Comparison of ENCODE assay signal across 10 cellular contexts in the genomic region with DNA sequence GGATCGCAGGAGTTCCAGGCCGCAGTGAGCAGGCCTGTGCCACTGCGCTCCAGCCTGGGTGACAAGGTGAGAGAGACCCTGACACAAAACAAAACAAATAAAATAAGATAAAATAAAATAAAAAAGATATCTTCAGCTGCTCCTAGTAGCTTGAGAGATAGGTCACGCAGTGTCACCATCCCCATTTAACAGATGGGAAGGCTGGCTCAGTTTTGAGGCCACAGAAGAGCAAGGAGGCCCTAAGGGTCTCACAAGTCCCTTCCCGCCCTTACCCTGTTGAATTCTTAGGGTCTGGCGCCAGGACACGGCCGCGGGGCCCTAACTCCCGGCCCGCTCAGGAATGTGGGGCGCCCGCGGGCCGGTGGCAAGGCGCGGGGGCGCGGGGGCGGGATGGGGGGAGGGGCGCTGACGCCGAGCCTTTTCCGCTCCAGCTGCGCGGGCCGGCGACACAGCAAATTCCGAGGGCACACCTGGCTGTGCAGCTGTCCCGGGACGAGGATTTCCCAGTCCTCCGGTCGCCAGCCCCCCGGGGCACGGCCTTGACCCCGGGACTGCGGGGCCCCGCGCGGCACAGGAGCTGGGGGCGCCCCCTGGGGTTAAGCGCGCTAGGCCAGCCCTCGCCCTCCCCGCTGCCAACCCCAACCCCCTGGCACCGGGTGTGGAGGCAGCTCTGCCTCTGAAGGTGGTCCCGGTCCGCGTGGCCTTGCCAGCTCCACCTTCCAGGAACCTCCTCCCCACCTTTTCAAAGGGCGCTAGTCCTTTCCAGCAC. TPM values are rescaled to one million over a fixed set of nuclear protein-coding genes. Genes with fewer than 3 reads are reported as not detected.
DNase-seq lines count a peak whose midpoint lies in the region; ATAC-seq and TF ChIP-seq lines count a peak whose summit lies in the region.
"Had no signal": no experiment of that assay in that cellular context is flagged by ENCODE, and none has a peak within 500 bp of the region (broad histone marks: within the 10 kb centered on the region; RNA-seq: fewer than 3 reads in every experiment).

No MANE protein-coding gene starts in this region.

- H2AFZ ChIP-seq in IMR-90 (replicated peaks; ENCODE audit: low read length, poor library complexity), result peak overlapping the region; percentile 65

- no peak overlapping the region for H2AK9ac ChIP-seq in IMR-90 (replicated peaks; ENCODE audit: low read depth, low read length, poor library complexity)

- DNase-seq in IMR-90 (no peak), amniotic stem cell (lab: John Stamatoyannopoulos, UW) (no peak), NCI-H526 (lab: John Stamatoyannopoulos, UW) (no peak), osteocyte (ENCODE audit: extremely low spot score, unreplicated experiment) (no peak), NCI-H146 (lab: John Stamatoyannopoulos, UW) (no peak)
- DNase-seq in activated naive CD4-positive, alpha-beta T cell treated with anti-CD3 and anti-CD28 coated beads, Interleukin-2, amount 50 U/mL, for 16 hours, result peak; percentile 30
- no peak for DNase-seq in stimulated activated effector memory CD8-positive, alpha-beta T cell treated with anti-CD3 and anti-CD28 coated beads, Interleukin-12 subunit alpha, Interleukin-12 subunit beta, amount 100 ng/mL, for 72 hours (ENCODE audit: low spot score in 2 of 2)
- DNase-seq: activated B cell treated with CpG ODN at 0.5 μM for 24 hours, glutamatergic neuron had no signal

- TF ChIP-seq RAD21 in IMR-90 (IDR thresholded peaks at IDR 0.05; ENCODE audit: low read length), result no peak

- H3K9me1 ChIP-seq in IMR-90 (ENCODE audit: insufficient read depth, low read length), result no peaks in the 10 kb centered on the region

- H3K4me3 ChIP-seq in IMR-90 (ENCODE audit: insufficient read depth, low read depth, low read length), result no peak overlapping the region
- peak overlapping the region; percentile 22 for H3K4me3 ChIP-seq in iPS-15b (ENCODE audit: low read depth, low read length)

- dilution Hi-C loops in IMR-90 (cut with HindIII; ENCODE audit: low sequenced_read_pairs, unreplicated experiment), result no loop called here

- no peak overlapping the region for H3K27ac ChIP-seq in IMR-90 (ENCODE audit: insufficient read depth, low read length)

- H3K27me3 Mint-ChIP-seq in osteocyte (ENCODE audit: unreplicated experiment), result peaks cover 17% of the 10 kb centered on the region

- H4K5ac ChIP-seq in IMR-90 (ENCODE audit: low read depth, low read length), result no peak overlapping the region

- H3K4ac ChIP-seq in IMR-90 (ENCODE audit: low read depth, low read length), result no peak overlapping the region

- no peak; the same call in 1 of the 2 replicates for ATAC-seq in IMR-90 (ENCODE audit: low read depth)
- ATAC-seq in stimulated activated effector memory CD8-positive, alpha-beta T cell treated with anti-CD3 and anti-CD28 coated beads, Interleukin-12 subunit alpha, Interleukin-12 subunit beta, amount 100 ng/mL, for 72 hours, result peak; percentile 60

- no TSS peak for BruUV-seq in IMR-90 (replicated peaks; lab: Mats Ljungman, UMichigan)

- no peak overlapping the region for H3K18ac ChIP-seq in IMR-90 (ENCODE audit: low read depth, low read length)

- H2BK20ac ChIP-seq in IMR-90 (ENCODE audit: low read depth, low read length), result no peak overlapping the region

- H3K56ac ChIP-seq in IMR-90 (ENCODE audit: extremely low read depth, insufficient read depth, low read length), result no peak overlapping the region

- no peak overlapping the region for H2BK120ac ChIP-seq in IMR-90 (ENCODE audit: low read depth, low read length)

- peaks cover 5% of the 10 kb centered on the region for H3K36me3 Mint-ChIP-seq in stimulated activated effector memory CD8-positive, alpha-beta T cell treated with anti-CD3 and anti-CD28 coated beads, Interleukin-12 subunit alpha, Interleukin-12 subunit beta, amount 100 ng/mL, for 72 hours
- H3K36me3 Mint-ChIP-seq in osteocyte (ENCODE audit: unreplicated experiment), result no peaks in the 10 kb centered on the region

- H3K27ac Mint-ChIP-seq in stimulated activated effector memory CD8-positive, alpha-beta T cell treated with anti-CD3 and anti-CD28 coated beads, Interleukin-12 subunit alpha, Interleukin-12 subunit beta, amount 100 ng/mL, for 72 hours, result no peak overlapping the region
- H3K27ac Mint-ChIP-seq in osteocyte (ENCODE audit: unreplicated experiment), result no peak overlapping the region
- H3K27ac Mint-ChIP-seq: activated B cell treated with CpG ODN at 0.5 μM for 24 hours had no signal

- in situ Hi-C loops in IMR-90 (cut with MboI; ENCODE audit: low sequenced_read_pairs), result no loop called here

- H3K27me3 ChIP-seq in IMR-90 (ENCODE audit: control insufficient read depth, insufficient read depth, low read length) (peaks cover 3% of the 10 kb centered on the region), iPS-15b (ENCODE audit: control insufficient read depth, insufficient read depth, low read length) (peaks cover 2% of the 10 kb centered on the region)

- H2AK5ac ChIP-seq in IMR-90 (ENCODE audit: low read depth, low read length), result no peak overlapping the region

- no peak overlapping the region for H4K8ac ChIP-seq in IMR-90 (ENCODE audit: low read depth in 2 of 2, low read length in 2 of 2)

- no peak for TF ChIP-seq CTCF in IMR-90 (conservative IDR thresholded peaks at IDR 0.05; ENCODE audit: low read depth, low read length)
- TF ChIP-seq CTCF in osteocyte (IDR thresholded peaks at IDR 0.05), result no peak

- H2BK15ac ChIP-seq in IMR-90 (ENCODE audit: low read depth, low read length), result no peak overlapping the region

- no peak overlapping the region for H3K23ac ChIP-seq in IMR-90 (ENCODE audit: low read depth, low read length)

- H4K91ac ChIP-seq in IMR-90 (ENCODE audit: insufficient read depth, low read depth, low read length), result no peak overlapping the region

- no peak overlapping the region for H3K9ac ChIP-seq in IMR-90 (ENCODE audit: low read depth, low read length)
- H3K9ac ChIP-seq in iPS-15b (ENCODE audit: low read depth, low read length), result no peak overlapping the region

- CTCF ChIA-PET in IMR-90 (lab: Yijun Ruan, JAX), result no interaction called here

- TF ChIP-seq POLR2A in IMR-90 (IDR thresholded peaks at IDR 0.05; ENCODE audit: low read depth, low read length), result no peak

- H3K14ac ChIP-seq in IMR-90 (replicated peaks; ENCODE audit: low read depth, low read length), result no peak overlapping the region

- POLR2A ChIA-PET in IMR-90 (lab: Charles Lee; ENCODE audit: unreplicated experiment), result no interaction called here

- no peaks in the 10 kb centered on the region for H3K36me3 ChIP-seq in IMR-90 (ENCODE audit: control insufficient read depth, insufficient read depth, low read length)
- H3K36me3 ChIP-seq in iPS-15b (ENCODE audit: control insufficient read depth, insufficient read depth, low read length), result no peaks in the 10 kb centered on the region

- no peak overlapping the region for H3K4me2 ChIP-seq in IMR-90 (ENCODE audit: low read depth, low read length)

- H3K79me1 ChIP-seq in IMR-90 (ENCODE audit: low read depth in 1 of 2, low read length in 2 of 2), result no peaks in the 10 kb centered on the region

- H2BK5ac ChIP-seq in IMR-90 (ENCODE audit: low read depth, low read length, poor library complexity, severe bottlenecking), result no peak overlapping the region

- no peaks in the 10 kb centered on the region for H4K20me1 ChIP-seq in IMR-90 (ENCODE audit: insufficient read depth, low read length)

- H3K9me3 Mint-ChIP-seq in stimulated activated effector memory CD8-positive, alpha-beta T cell treated with anti-CD3 and anti-CD28 coated beads, Interleukin-12 subunit alpha, Interleukin-12 subunit beta, amount 100 ng/mL, for 72 hours, result no peaks in the 10 kb centered on the region
- no peaks in the 10 kb centered on the region for H3K9me3 Mint-ChIP-seq in osteocyte (ENCODE audit: unreplicated experiment)
- H3K9me3 Mint-ChIP-seq: activated B cell treated with CpG ODN at 0.5 μM for 24 hours had no signal

- H3K4me1 ChIP-seq in IMR-90 (ENCODE audit: control insufficient read depth, insufficient read depth, low read length) (no peaks in the 10 kb centered on the region), iPS-15b (ENCODE audit: control insufficient read depth, insufficient read depth, low read length) (peaks cover 4% of the 10 kb centered on the region)

- 10% methylated on average over 19 of the region's 50 CpGs; no CpG with 5 or more reads in 1 of the 2 experiments for WGBS in IMR-90 (ENCODE audit: extremely low coverage in 2 of 2, insufficient read length in 1 of 2), 2 experiments

- peak overlapping the region; percentile 46 for H3K4me3 Mint-ChIP-seq in stimulated activated effector memory CD8-positive, alpha-beta T cell treated with anti-CD3 and anti-CD28 coated beads, Interleukin-12 subunit alpha, Interleukin-12 subunit beta, amount 100 ng/mL, for 72 hours
- no peak overlapping the region for H3K4me3 Mint-ChIP-seq in osteocyte (ENCODE audit: unreplicated experiment)

- peaks cover 6% of the 10 kb centered on the region for H3K4me1 Mint-ChIP-seq in stimulated activated effector memory CD8-positive, alpha-beta T cell treated with anti-CD3 and anti-CD28 coated beads, Interleukin-12 subunit alpha, Interleukin-12 subunit beta, amount 100 ng/mL, for 72 hours
- H3K4me1 Mint-ChIP-seq in osteocyte (ENCODE audit: unreplicated experiment), result peaks cover 6% of the 10 kb centered on the region
- H3K4me1 Mint-ChIP-seq: activated B cell treated with CpG ODN at 0.5 μM for 24 hours had no signal

- intact Hi-C loops in IMR-90 (cut with micrococcal nuclease), result no loop called here

- H3K9me3 ChIP-seq in IMR-90 (ENCODE audit: control insufficient read depth, insufficient read depth, low read length), result no peaks in the 10 kb centered on the region
- H3K9me3 ChIP-seq in iPS-15b (ENCODE audit: control insufficient read depth, insufficient read depth, low read length), result no peaks in the 10 kb centered on the region

RNA-seq across cellular contexts. Expression of gene R3HDML, which starts 10.3 kb away (rescaled TPM):
- total RNA-seq in IMR-90 (2012; rRNA removed) (not detected in 2 replicates), osteocyte (not detected in 2 replicates)
- not detected in 2 replicates for polyA plus RNA-seq in IMR-90 (2012; rRNA removed)
- polyA plus RNA-seq in IMR-90 (2012; cell fraction: cytosol; rRNA removed), result not detected in 2 replicates
- polyA plus RNA-seq in IMR-90 (2012; cell fraction: nucleus; rRNA removed; ENCODE audit: low replicate concordance), result not detected in 2 replicates
- total RNA-seq: activated B cell treated with CpG ODN at 0.5 μM for 24 hours had no signal

RNA-seq across cellular contexts. Expression of gene FITM2, which starts 15.6 kb away (rescaled TPM):
- total RNA-seq in IMR-90 (2012; rRNA removed) (6.5 and 7.2 TPM in 2 replicates), osteocyte (8.9 and 10.0 TPM in 2 replicates)
- 3.3 and 3.4 TPM in 2 replicates for polyA plus RNA-seq in IMR-90 (2012; rRNA removed)
- 1.9 and 2.1 TPM in 2 replicates for polyA plus RNA-seq in IMR-90 (2012; cell fraction: cytosol; rRNA removed)
- 1.6 and 3.2 TPM in 2 replicates for polyA plus RNA-seq in IMR-90 (2012; cell fraction: nucleus; rRNA removed; ENCODE audit: low replicate concordance)

RNA-seq across cellular contexts. Expression of gene HNF4A, which starts 28.9 kb away (rescaled TPM):
- total RNA-seq in IMR-90 (2012; rRNA removed), result not detected in 2 replicates
- not detected in 2 replicates for polyA plus RNA-seq in IMR-90 (2012; rRNA removed)
- polyA plus RNA-seq in IMR-90 (2012; cell fraction: cytosol; rRNA removed), result not detected in 2 replicates
- not detected in 2 replicates for polyA plus RNA-seq in IMR-90 (2012; cell fraction: nucleus; rRNA removed; ENCODE audit: low replicate concordance)
- total RNA-seq in osteocyte, result not detected in 2 replicates
- total RNA-seq: activated B cell treated with CpG ODN at 0.5 μM for 24 hours had no signal
